In the genomic region with DNA sequence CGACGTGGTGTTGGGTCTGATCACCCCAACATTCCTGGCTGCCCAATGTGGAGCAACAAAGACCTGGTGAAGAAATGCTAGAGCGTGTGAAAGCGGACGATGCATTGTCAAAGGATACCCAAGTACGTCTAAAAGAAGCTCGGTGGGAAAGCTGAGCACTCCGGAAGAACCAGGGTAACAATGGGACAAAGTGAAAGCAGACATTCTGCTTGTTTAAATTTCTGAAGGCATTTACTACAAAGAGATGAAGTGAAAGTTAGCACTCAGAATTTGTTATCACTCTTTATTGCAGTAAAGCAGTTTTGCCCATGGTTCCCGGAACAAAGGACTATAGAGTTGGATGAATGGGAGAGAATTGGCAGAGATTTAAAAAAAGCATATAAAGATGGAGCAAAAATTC, we compare ENCODE assay signal across 19 cellular contexts.
"Had no signal": no experiment of that assay in that cellular context is flagged by ENCODE, and none has a peak within 500 bp of the region (broad histone marks: within the 10 kb centered on the region; RNA-seq: fewer than 3 reads in every experiment).

No MANE protein-coding gene starts in this region.

- H3K36me3 ChIP-seq: left lung, lower lobe of right lung, upper lobe of right lung, vagina had no signal

- H3K27me3 ChIP-seq: esophagus muscularis mucosa, gastroesophageal sphincter, left lung, testis, tibial nerve, upper lobe of right lung, vagina had no signal

- DNase-seq: effector memory CD4-positive, alpha-beta T cell; immature natural killer cell; left lung; lower lobe of right lung; mesenchymal stem cell; naive B cell; stimulated activated CD4-positive, alpha-beta T cell treated with anti-CD3 and anti-CD28 coated beads, Interleukin-2, amount 100 ng/mL, for 24 hours; stimulated activated CD4-positive, alpha-beta T cell treated with anti-CD3 and anti-CD28 coated beads, Interleukin-4, amount 100 ng/mL, for 4 hours; stimulated activated naive B cell treated with anti-CD40 and anti-IgM and Interleukin-4, amounts not matched to agents 10 μg/mL and 1 μg/mL and 100 μg/mL, for 72 hours; stimulated activated naive CD8-positive, alpha-beta T cell treated with anti-CD3 and anti-CD28 coated beads, Interleukin-15, amount 100 ng/mL, for 72 hours; testis; upper lobe of right lung had no signal

- H3K4me1 ChIP-seq: esophagus muscularis mucosa, gastroesophageal sphincter, left lung, lower lobe of right lung, tibial nerve, upper lobe of right lung, vagina had no signal

- FAIRE-seq: keratinocyte had no signal

- H3K27ac ChIP-seq: coronary artery, epithelial cell of prostate, esophagus muscularis mucosa, gastroesophageal sphincter, left lung, lower lobe of right lung, testis, upper lobe of right lung, vagina had no signal

- H3K9me3 ChIP-seq: lower lobe of right lung, testis, upper lobe of right lung, vagina had no signal

- H3K4me3 ChIP-seq: coronary artery, esophagus muscularis mucosa, gastroesophageal sphincter, left lung, lower lobe of right lung, testis, upper lobe of right lung, vagina had no signal
